Comparison of ENCODE assay signal across 1 cellular context in the genomic region with DNA sequence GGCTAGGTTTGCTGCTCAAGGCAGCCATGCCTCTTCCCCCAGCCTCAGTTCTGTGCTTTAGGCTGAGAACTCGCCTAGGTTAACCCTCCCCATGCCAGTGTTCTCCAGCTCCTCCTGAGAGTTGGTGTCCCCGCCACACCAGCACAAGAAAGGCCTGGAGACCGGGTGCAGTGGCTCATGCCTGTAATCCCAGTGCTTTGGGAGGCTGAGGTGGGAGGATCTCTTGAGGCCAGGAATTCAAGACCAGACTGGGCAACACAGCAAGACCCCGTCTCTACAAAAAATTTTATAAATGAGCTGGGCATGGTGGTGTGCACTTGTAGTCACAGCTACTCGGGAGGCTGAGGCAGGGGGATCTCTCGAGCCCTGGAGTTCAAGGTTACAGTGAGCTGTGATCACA.
TF ChIP-seq lines count a peak whose summit lies in the region.

No MANE protein-coding gene starts in this region.

TF ChIP-seq in HEK293, 187 proteins besides CTCF, POLR2A, EP300 and RAD21:
- TF ChIP-seq ZNF121 (tag by site-specific recombination; IDR thresholded peaks at IDR 0.05) = peak; percentile 88
- TF ChIP-seq ZNF354C (tag by site-specific recombination; IDR thresholded peaks at IDR 0.05; ENCODE audit: borderline replicate concordance, low read depth) = no peak
TF ChIP-seq in HEK293: peak in this region for 1.
